1 cellular context compared by ENCODE assay signal in genomic region chr19:3979289-3979673, GRCh38.
TF ChIP-seq lines count a peak whose summit lies in the region.

No MANE protein-coding gene starts in this region.

TF ChIP-seq in HCT116, 20 proteins besides CTCF, POLR2A, EP300 and RAD21 (continued from another document):
- TF ChIP-seq, protein P1, sequence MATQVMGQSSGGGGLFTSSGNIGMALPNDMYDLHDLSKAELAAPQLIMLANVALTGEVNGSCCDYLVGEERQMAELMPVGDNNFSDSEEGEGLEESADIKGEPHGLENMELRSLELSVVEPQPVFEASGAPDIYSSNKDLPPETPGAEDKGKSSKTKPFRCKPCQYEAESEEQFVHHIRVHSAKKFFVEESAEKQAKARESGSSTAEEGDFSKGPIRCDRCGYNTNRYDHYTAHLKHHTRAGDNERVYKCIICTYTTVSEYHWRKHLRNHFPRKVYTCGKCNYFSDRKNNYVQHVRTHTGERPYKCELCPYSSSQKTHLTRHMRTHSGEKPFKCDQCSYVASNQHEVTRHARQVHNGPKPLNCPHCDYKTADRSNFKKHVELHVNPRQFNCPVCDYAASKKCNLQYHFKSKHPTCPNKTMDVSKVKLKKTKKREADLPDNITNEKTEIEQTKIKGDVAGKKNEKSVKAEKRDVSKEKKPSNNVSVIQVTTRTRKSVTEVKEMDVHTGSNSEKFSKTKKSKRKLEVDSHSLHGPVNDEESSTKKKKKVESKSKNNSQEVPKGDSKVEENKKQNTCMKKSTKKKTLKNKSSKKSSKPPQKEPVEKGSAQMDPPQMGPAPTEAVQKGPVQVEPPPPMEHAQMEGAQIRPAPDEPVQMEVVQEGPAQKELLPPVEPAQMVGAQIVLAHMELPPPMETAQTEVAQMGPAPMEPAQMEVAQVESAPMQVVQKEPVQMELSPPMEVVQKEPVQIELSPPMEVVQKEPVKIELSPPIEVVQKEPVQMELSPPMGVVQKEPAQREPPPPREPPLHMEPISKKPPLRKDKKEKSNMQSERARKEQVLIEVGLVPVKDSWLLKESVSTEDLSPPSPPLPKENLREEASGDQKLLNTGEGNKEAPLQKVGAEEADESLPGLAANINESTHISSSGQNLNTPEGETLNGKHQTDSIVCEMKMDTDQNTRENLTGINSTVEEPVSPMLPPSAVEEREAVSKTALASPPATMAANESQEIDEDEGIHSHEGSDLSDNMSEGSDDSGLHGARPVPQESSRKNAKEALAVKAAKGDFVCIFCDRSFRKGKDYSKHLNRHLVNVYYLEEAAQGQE (IDR thresholded peaks at IDR 0.05; ENCODE audit: low read depth), result no peak
- TF ChIP-seq YY1 (IDR thresholded peaks at IDR 0.05; ENCODE audit: extremely low read depth, insufficient replicate concordance, low read depth, low read length) (no peak), SIN3A (IDR thresholded peaks at IDR 0.05; ENCODE audit: low read depth) (no peak)
